ENCODE assay signal across 8 cellular contexts in genomic region chr21:33901421-33902288, GRCh38. TPM values are rescaled to one million over a fixed set of nuclear protein-coding genes. Genes with fewer than 3 reads are reported as not detected.
DNase-seq lines count a peak whose midpoint lies in the region; ATAC-seq and TF ChIP-seq lines count a peak whose summit lies in the region.

No MANE protein-coding gene starts in this region.

- ATAC-seq in activated CD4-positive, alpha-beta T cell treated with anti-CD3 and anti-CD28 coated beads for 36 hours = peak; percentile 81
- ATAC-seq in activated CD8-positive, alpha-beta T cell treated with anti-CD3 and anti-CD28 coated beads for 36 hours = peak; percentile 82
- ATAC-seq in GM18520 (IDR thresholded peaks at IDR 0.05; ENCODE audit: unreplicated experiment) = no peak

- intact Hi-C loops in activated CD4-positive, alpha-beta T cell treated with anti-CD3 and anti-CD28 coated beads for 36 hours (cut with DNase I, micrococcal nuclease) = no loop called here
- intact Hi-C loops in activated CD8-positive, alpha-beta T cell treated with anti-CD3 and anti-CD28 coated beads for 36 hours (cut with micrococcal nuclease) = no loop called here

- H3K27me3 ChIP-seq in right atrium auricular region = no peaks in the 10 kb centered on the region
- no peaks in the 10 kb centered on the region for H3K27me3 ChIP-seq in stomach smooth muscle (ENCODE audit: control insufficient read depth in 1 of 2, insufficient read depth in 2 of 2, low read length in 2 of 2)

- H3K36me3 Mint-ChIP-seq in activated CD4-positive, alpha-beta T cell treated with anti-CD3 and anti-CD28 coated beads for 36 hours (ENCODE audit: low read depth) = peaks cover 44% of the 10 kb centered on the region
- peaks cover 33% of the 10 kb centered on the region for H3K36me3 Mint-ChIP-seq in activated CD8-positive, alpha-beta T cell treated with anti-CD3 and anti-CD28 coated beads for 36 hours (ENCODE audit: low read depth)

- no peak overlapping the region for H3K4me3 Mint-ChIP-seq in activated CD4-positive, alpha-beta T cell treated with anti-CD3 and anti-CD28 coated beads for 36 hours
- H3K4me3 Mint-ChIP-seq in activated CD8-positive, alpha-beta T cell treated with anti-CD3 and anti-CD28 coated beads for 36 hours = no peak overlapping the region

- H3K9ac ChIP-seq in stomach smooth muscle (ENCODE audit: low read length in 2 of 2) = no peak overlapping the region

- H3K27me3 Mint-ChIP-seq in activated CD4-positive, alpha-beta T cell treated with anti-CD3 and anti-CD28 coated beads for 36 hours = no peaks in the 10 kb centered on the region
- no peaks in the 10 kb centered on the region for H3K27me3 Mint-ChIP-seq in activated CD8-positive, alpha-beta T cell treated with anti-CD3 and anti-CD28 coated beads for 36 hours

- no peaks in the 10 kb centered on the region for H3K4me1 Mint-ChIP-seq in activated CD4-positive, alpha-beta T cell treated with anti-CD3 and anti-CD28 coated beads for 36 hours
- peaks cover 8% of the 10 kb centered on the region for H3K4me1 Mint-ChIP-seq in activated CD8-positive, alpha-beta T cell treated with anti-CD3 and anti-CD28 coated beads for 36 hours (ENCODE audit: low read depth)

- peak; percentile 48 for DNase-seq in activated CD4-positive, alpha-beta T cell treated with anti-CD3 and anti-CD28 coated beads for 36 hours
- DNase-seq in activated CD4-positive, alpha-beta T cell treated with anti-CD3 and anti-CD28 coated beads for 4 hours = no peak
- peak; percentile 42 for DNase-seq in MV-4-11 (lab: John Stamatoyannopoulos, UW)
- peak; percentile 26 for DNase-seq in activated CD8-positive, alpha-beta T cell treated with anti-CD3 and anti-CD28 coated beads for 36 hours
- peak; percentile 68 for DNase-seq in right atrium auricular region (ENCODE audit: low spot score)
- no peak for DNase-seq in germinal center (ENCODE audit: low spot score)

- peak; percentile 33 for TF ChIP-seq CTCF in activated CD8-positive, alpha-beta T cell treated with anti-CD3 and anti-CD28 coated beads for 36 hours (IDR thresholded peaks at IDR 0.05)
- TF ChIP-seq CTCF in right atrium auricular region (IDR thresholded peaks at IDR 0.05) = peak; percentile 40 to 69

- POLR2A ChIA-PET in activated CD4-positive, alpha-beta T cell treated with anti-CD3 and anti-CD28 coated beads for 36 hours (lab: Charles Lee) = no interaction called here
- POLR2A ChIA-PET in activated CD8-positive, alpha-beta T cell treated with anti-CD3 and anti-CD28 coated beads for 36 hours (lab: Charles Lee) = interaction anchor here (0.8 to 1.4 kb wide), 2 partner anchors 11 to 13 kb away, joined by 3 to 5 read pairs; partner anchors contain the start of gene ATP5PO

- H3K27ac ChIP-seq in right atrium auricular region (peak overlapping the region; percentile 5 to 24), stomach smooth muscle (ENCODE audit: low read length) (peak overlapping the region; percentile 6)

- H3K27ac Mint-ChIP-seq in activated CD4-positive, alpha-beta T cell treated with anti-CD3 and anti-CD28 coated beads for 36 hours = no peak overlapping the region
- H3K27ac Mint-ChIP-seq in activated CD8-positive, alpha-beta T cell treated with anti-CD3 and anti-CD28 coated beads for 36 hours = peak overlapping the region; percentile 30

- H3K9me3 Mint-ChIP-seq in activated CD4-positive, alpha-beta T cell treated with anti-CD3 and anti-CD28 coated beads for 36 hours (ENCODE audit: low read depth) = no peaks in the 10 kb centered on the region
- no peaks in the 10 kb centered on the region for H3K9me3 Mint-ChIP-seq in activated CD8-positive, alpha-beta T cell treated with anti-CD3 and anti-CD28 coated beads for 36 hours

- no peak overlapping the region for H3K4me3 ChIP-seq in right atrium auricular region
- no peak overlapping the region for H3K4me3 ChIP-seq in stomach smooth muscle (ENCODE audit: low read length in 2 of 2)

- CTCF ChIA-PET in activated CD4-positive, alpha-beta T cell treated with anti-CD3 and anti-CD28 coated beads for 36 hours (lab: Charles Lee) = interaction anchor here (0.7 to 1.2 kb wide), 4 partner anchors 9 to 1377 kb away, joined by 3 to 4 read pairs (median 3); no protein-coding TSS in a partner anchor
- CTCF ChIA-PET in activated CD8-positive, alpha-beta T cell treated with anti-CD3 and anti-CD28 coated beads for 36 hours (lab: Charles Lee) = interaction anchor here (0.8 to 2.2 kb wide), 4 partner anchors 11 to 296 kb away, joined by 3 to 7 read pairs (median 4); no protein-coding TSS in a partner anchor

- no peaks in the 10 kb centered on the region for H3K4me1 ChIP-seq in right atrium auricular region
- H3K4me1 ChIP-seq in stomach smooth muscle (ENCODE audit: control insufficient read depth, insufficient read depth, low read length) = peaks cover 6% of the 10 kb centered on the region

- H3K36me3 ChIP-seq in right atrium auricular region = peaks cover 49% of the 10 kb centered on the region
- peaks cover 38 to 43% of the 10 kb centered on the region in 2 donors for H3K36me3 ChIP-seq in stomach smooth muscle (ENCODE audit: control insufficient read depth in 2 of 2, insufficient read depth in 2 of 2, low read length in 2 of 2)

- H3K9me3 ChIP-seq in right atrium auricular region (no peaks in the 10 kb centered on the region), stomach smooth muscle (ENCODE audit: control insufficient read depth in 2 of 2, low read length in 2 of 2) (no peaks in the 10 kb centered on the region)

RNA-seq across cellular contexts. Expression of gene ATP5PO, which starts 13.9 kb away (rescaled TPM):
- 100 to 1,000 TPM; 177 to 238 TPM for total RNA-seq in activated CD4-positive, alpha-beta T cell treated with anti-CD3 and anti-CD28 coated beads for 36 hours
- total RNA-seq in activated CD8-positive, alpha-beta T cell treated with anti-CD3 and anti-CD28 coated beads for 36 hours = 100 to 1,000 TPM; 234 to 241 TPM
- total RNA-seq in right atrium auricular region = 100 to 1,000 TPM; 593 to 693 TPM

Comparison
In these comparisons a context has a peak if more than half of its experiments do, and no peak if none do; other contexts are left out.
1. DNase-seq: peak in activated CD4-positive, alpha-beta T cell treated with anti-CD3 and anti-CD28 coated beads for 36 hours (single experiment), MV-4-11 (single experiment), activated CD8-positive, alpha-beta T cell treated with anti-CD3 and anti-CD28 coated beads for 36 hours (single experiment) and right atrium auricular region (single experiment); none in activated CD4-positive, alpha-beta T cell treated with anti-CD3 and anti-CD28 coated beads for 4 hours (0 of 2) and germinal center (single experiment).